8 cellular contexts compared by ENCODE assay signal in genomic region chr1:1058921-1059493, GRCh38. TPM values are rescaled to one million over a fixed set of nuclear protein-coding genes. Genes with fewer than 3 reads are reported as not detected.
DNase-seq lines count a peak whose midpoint lies in the region; ATAC-seq, FAIRE-seq and TF ChIP-seq lines count a peak whose summit lies in the region.

No MANE protein-coding gene starts in this region.

- H3K9ac ChIP-seq in IMR-90 (ENCODE audit: low read depth, low read length) = 0 out of 2 replicates have a peak overlapping the region, but pooled peaks have one; percentile 22

- H2BK120ac ChIP-seq in IMR-90 (ENCODE audit: low read depth, low read length) = no peak overlapping the region

- H3K4me3 Mint-ChIP-seq in activated CD4-positive, alpha-beta memory T cell treated with anti-CD3 and anti-CD28 coated beads, Interleukin-2, amount 10 ng/mL, durations not matched to agents 7 days and 5 days = peak overlapping the region; percentile 73

- intact Hi-C loops in IMR-90 (cut with micrococcal nuclease) (loop anchor here (5.0 kb wide), 1 partner anchor 57 kb away; the partner anchor contains the start of gene HES4), left cardiac atrium (cut with DNase I) (no loop called here)

- DNase-seq in GM12865 (ENCODE audit: low read depth) = peak; percentile 46
- DNase-seq in IMR-90 = no peak
- DNase-seq in activated CD4-positive, alpha-beta memory T cell treated with anti-CD3 and anti-CD28 coated beads, Interleukin-2, amount 10 ng/mL, durations not matched to agents 7 days and 5 days = peak; percentile 64
- no peak for DNase-seq in left cardiac atrium
- no peak for DNase-seq in small intestine
- DNase-seq in T-helper 9 cell = no peak
- no peak for DNase-seq in kidney glomerular epithelial cell (lab: John Stamatoyannopoulos, UW)

- peak overlapping the region; percentile 2; the same call in 1 of the 2 replicates for H3K4ac ChIP-seq in IMR-90 (ENCODE audit: low read depth, low read length)

- no peaks in the 10 kb centered on the region for H3K36me3 Mint-ChIP-seq in activated CD4-positive, alpha-beta memory T cell treated with anti-CD3 and anti-CD28 coated beads, Interleukin-2, amount 10 ng/mL, durations not matched to agents 7 days and 5 days (ENCODE audit: low read depth)

- peak overlapping the region; percentile 41 for H3K4me3 ChIP-seq in GM12865 (ENCODE audit: low read depth, low read length)
- H3K4me3 ChIP-seq in IMR-90 (ENCODE audit: insufficient read depth, low read depth, low read length) = peak overlapping the region; percentile 83
- peak overlapping the region; percentile 9 to 56 for H3K4me3 ChIP-seq in small intestine (ENCODE audit: low read depth in 1 of 2, low read length in 2 of 2)

- H2BK5ac ChIP-seq in IMR-90 (ENCODE audit: low read depth, low read length, poor library complexity, severe bottlenecking) = no peak overlapping the region

- in situ Hi-C loops in IMR-90 (cut with MboI; ENCODE audit: low sequenced_read_pairs) = no loop called here

- TF ChIP-seq POLR2A in IMR-90 (IDR thresholded peaks at IDR 0.05; ENCODE audit: low read depth, low read length) = no peak

- H3K27me3 ChIP-seq in IMR-90 (ENCODE audit: control insufficient read depth, insufficient read depth, low read length) = peaks cover 4% of the 10 kb centered on the region; the same call in 1 of the 2 replicates
- peaks cover 8 to 19% of the 10 kb centered on the region in 2 donors for H3K27me3 ChIP-seq in small intestine (ENCODE audit: control insufficient read depth in 2 of 2, insufficient read depth in 2 of 2, low read length in 2 of 2)

- peak overlapping the region; percentile 67 for H2AK9ac ChIP-seq in IMR-90 (replicated peaks; ENCODE audit: low read depth, low read length, poor library complexity)

- H2AFZ ChIP-seq in IMR-90 (replicated peaks; ENCODE audit: low read length, poor library complexity) = peak overlapping the region; percentile 94

- H4K20me1 ChIP-seq in IMR-90 (ENCODE audit: insufficient read depth, low read length) = peaks cover 6% of the 10 kb centered on the region

- TF ChIP-seq RAD21 in IMR-90 (IDR thresholded peaks at IDR 0.05; ENCODE audit: low read length) = no peak

- H2BK15ac ChIP-seq in IMR-90 (ENCODE audit: low read depth, low read length) = no peak overlapping the region

- H3K9me3 ChIP-seq in IMR-90 (ENCODE audit: control insufficient read depth, insufficient read depth, low read length) = no peaks in the 10 kb centered on the region
- no peaks in the 10 kb centered on the region for H3K9me3 ChIP-seq in small intestine (ENCODE audit: control insufficient read depth, low read depth)

- H3K27ac ChIP-seq in IMR-90 (ENCODE audit: insufficient read depth, low read length) (no peak overlapping the region; the same call in 1 of the 2 replicates), small intestine (ENCODE audit: low read depth in 1 of 2, low read length in 1 of 2) (no peak overlapping the region)

- peak; percentile 41 for ATAC-seq in GM21619 (IDR thresholded peaks at IDR 0.05; ENCODE audit: unreplicated experiment)
- ATAC-seq in IMR-90 (ENCODE audit: low read depth) = peak; percentile 73
- ATAC-seq in left cardiac atrium = peak; percentile 24 to 36

- H4K5ac ChIP-seq in IMR-90 (ENCODE audit: low read depth, low read length) = no peak overlapping the region

- H3K4me2 ChIP-seq in IMR-90 (ENCODE audit: low read depth, low read length) = peak overlapping the region; percentile 63

- peaks cover 13% of the 10 kb centered on the region for H3K27me3 Mint-ChIP-seq in activated CD4-positive, alpha-beta memory T cell treated with anti-CD3 and anti-CD28 coated beads, Interleukin-2, amount 10 ng/mL, durations not matched to agents 7 days and 5 days

- CTCF ChIA-PET in IMR-90 (lab: Yijun Ruan, JAX) = interaction anchor here (0.9 to 1.4 kb wide), 2 partner anchors 20 to 74 kb away, joined by 3 read pairs; no protein-coding TSS in a partner anchor
- CTCF ChIA-PET in activated CD4-positive, alpha-beta memory T cell treated with anti-CD3 and anti-CD28 coated beads, Interleukin-2, amount 10 ng/mL, durations not matched to agents 7 days and 5 days (lab: Charles Lee) = interaction anchor here (0.9 to 1.3 kb wide), 3 partner anchors 76 to 313 kb away, joined by 3 to 4 read pairs (median 3); no protein-coding TSS in a partner anchor

- H3K14ac ChIP-seq in IMR-90 (replicated peaks; ENCODE audit: low read depth, low read length) = no peak overlapping the region

- WGBS in IMR-90 (ENCODE audit: extremely low coverage in 2 of 2, insufficient read length in 1 of 2), 2 experiments = 0% methylated on average over 22 of the region's 48 CpGs; no CpG with 5 or more reads in 1 of the 2 experiments
- WGBS in small intestine, 3 donors = 1 to 3% (median 2%) methylated on average over 25 to 48 of the region's 48 CpGs

- peak overlapping the region in 1 of 2 experiments; percentile 30; a peak in 1 of 4 replicates for H4K8ac ChIP-seq in IMR-90 (ENCODE audit: low read depth in 2 of 2, low read length in 2 of 2)

- 0 out of 4 replicates have a peak, but pooled peaks cover 0 to 4% of the 10 kb centered on the region in 2 experiments for H3K79me1 ChIP-seq in IMR-90 (ENCODE audit: low read depth in 1 of 2, low read length in 2 of 2)

- dilution Hi-C loops in IMR-90 (cut with HindIII; ENCODE audit: low sequenced_read_pairs, unreplicated experiment) = no loop called here

- POLR2A ChIA-PET in IMR-90 (lab: Charles Lee; ENCODE audit: unreplicated experiment) = interaction anchor here (0.6 kb wide), 1 partner anchor 154 kb away, joined by 3 read pairs; no protein-coding TSS in a partner anchor
- POLR2A ChIA-PET in activated CD4-positive, alpha-beta memory T cell treated with anti-CD3 and anti-CD28 coated beads, Interleukin-2, amount 10 ng/mL, durations not matched to agents 7 days and 5 days (lab: Charles Lee) = interaction anchor here (1.6 kb wide), 1 partner anchor 19 kb away, joined by 6 read pairs; no protein-coding TSS in a partner anchor

- TF ChIP-seq CTCF in GM12865 (IDR thresholded peaks at IDR 0.05; ENCODE audit: insufficient read depth, low read depth, low read length, missing control alignments) (peak; percentile 43), IMR-90 (conservative IDR thresholded peaks at IDR 0.05; ENCODE audit: low read depth, low read length) (0 out of 2 replicates have a peak, but pooled peaks have one; percentile 27)

- H3K36me3 ChIP-seq in IMR-90 (ENCODE audit: control insufficient read depth, insufficient read depth, low read length) = peaks cover 15% of the 10 kb centered on the region
- H3K36me3 ChIP-seq in small intestine (ENCODE audit: control insufficient read depth in 2 of 2, insufficient read depth in 2 of 2, low read length in 2 of 2) = no peaks in the 10 kb centered on the region

- H3K23ac ChIP-seq in IMR-90 (ENCODE audit: low read depth, low read length) = no peak overlapping the region; the same call in 1 of the 2 replicates

- H3K56ac ChIP-seq in IMR-90 (ENCODE audit: extremely low read depth, insufficient read depth, low read length) = no peak overlapping the region

- no peak for FAIRE-seq in small intestine (lab: Jason Lieb, UNC)

- peaks cover 40% of the 10 kb centered on the region for H3K4me1 Mint-ChIP-seq in activated CD4-positive, alpha-beta memory T cell treated with anti-CD3 and anti-CD28 coated beads, Interleukin-2, amount 10 ng/mL, durations not matched to agents 7 days and 5 days

- H2BK20ac ChIP-seq in IMR-90 (ENCODE audit: low read depth, low read length) = no peak overlapping the region

- H3K4me1 ChIP-seq in IMR-90 (ENCODE audit: control insufficient read depth, insufficient read depth, low read length) (peaks cover 8% of the 10 kb centered on the region), small intestine (ENCODE audit: control insufficient read depth in 2 of 2, insufficient read depth in 1 of 2, low read depth in 1 of 2, low read length in 1 of 2) (peaks cover 0 to 2% of the 10 kb centered on the region in 2 donors)

- BruUV-seq in IMR-90 (replicated peaks; lab: Mats Ljungman, UMichigan) = no TSS peak

- no peak overlapping the region for H4K91ac ChIP-seq in IMR-90 (ENCODE audit: insufficient read depth, low read depth, low read length)

- no peak overlapping the region for H3K18ac ChIP-seq in IMR-90 (ENCODE audit: low read depth, low read length)

- H3K27ac Mint-ChIP-seq in activated CD4-positive, alpha-beta memory T cell treated with anti-CD3 and anti-CD28 coated beads, Interleukin-2, amount 10 ng/mL, durations not matched to agents 7 days and 5 days = peak overlapping the region; percentile 35

- 0 out of 2 replicates have a peak, but pooled peaks cover 4% of the 10 kb centered on the region for H3K9me1 ChIP-seq in IMR-90 (ENCODE audit: insufficient read depth, low read length)

- no peak overlapping the region for H2AK5ac ChIP-seq in IMR-90 (ENCODE audit: low read depth, low read length)

- no peaks in the 10 kb centered on the region for H3K9me3 Mint-ChIP-seq in activated CD4-positive, alpha-beta memory T cell treated with anti-CD3 and anti-CD28 coated beads, Interleukin-2, amount 10 ng/mL, durations not matched to agents 7 days and 5 days

RNA-seq across cellular contexts. Expression of gene RNF223, which starts 15.1 kb away (rescaled TPM):
- not detected in 2 replicates for total RNA-seq in IMR-90 (2012; rRNA removed)
- polyA plus RNA-seq in IMR-90 (2012; rRNA removed) = not detected in 2 replicates
- not detected in 2 replicates for polyA plus RNA-seq in IMR-90 (2012; cell fraction: cytosol; rRNA removed)
- polyA plus RNA-seq in IMR-90 (2012; cell fraction: nucleus; rRNA removed; ENCODE audit: low replicate concordance) = not detected in 2 replicates
- not detected for total RNA-seq in activated CD4-positive, alpha-beta memory T cell treated with anti-CD3 and anti-CD28 coated beads, Interleukin-2, amount 10 ng/mL, durations not matched to agents 7 days and 5 days
- total RNA-seq in left cardiac atrium = not detected
- under 1 TPM in 2 of 3 donors, not detected in 1; 0.18 to 0.45 TPM for polyA plus RNA-seq in small intestine

RNA-seq across cellular contexts. Expression of gene AGRN, which starts 39.1 kb away (rescaled TPM):
- total RNA-seq in IMR-90 (2012; rRNA removed) (8.1 and 11.4 TPM in 2 replicates), left cardiac atrium (10 to 100 TPM; 14.8 to 25.7 TPM)
- polyA plus RNA-seq in IMR-90 (2012; rRNA removed) (115 and 124 TPM in 2 replicates), small intestine (10 to 100 TPM; 13.2 to 20.9 (median 18.9) TPM)
- 128 and 199 TPM in 2 replicates for polyA plus RNA-seq in IMR-90 (2012; cell fraction: cytosol; rRNA removed)
- polyA plus RNA-seq in IMR-90 (2012; cell fraction: nucleus; rRNA removed; ENCODE audit: low replicate concordance) = 291 and 688 TPM in 2 replicates
- total RNA-seq in activated CD4-positive, alpha-beta memory T cell treated with anti-CD3 and anti-CD28 coated beads, Interleukin-2, amount 10 ng/mL, durations not matched to agents 7 days and 5 days = 10 to 100 TPM; 18.3 to 22.8 TPM

RNA-seq across cellular contexts. Expression of gene ISG15, which starts 45.7 kb away (rescaled TPM):
- total RNA-seq in IMR-90 (2012; rRNA removed) (92.2 and 105 TPM in 2 replicates), left cardiac atrium (10 to 100 TPM; 13.4 to 42.3 TPM)
- polyA plus RNA-seq in IMR-90 (2012; rRNA removed) (99.1 and 138 TPM in 2 replicates), small intestine (100 to 1,000 TPM in 2 of 3 donors, 10 to 100 TPM in 1; 86.3 to 282 (median 277) TPM)
- polyA plus RNA-seq in IMR-90 (2012; cell fraction: cytosol; rRNA removed) = 153 and 262 TPM in 2 replicates
- 50.0 and 115 TPM in 2 replicates for polyA plus RNA-seq in IMR-90 (2012; cell fraction: nucleus; rRNA removed; ENCODE audit: low replicate concordance)
- total RNA-seq in activated CD4-positive, alpha-beta memory T cell treated with anti-CD3 and anti-CD28 coated beads, Interleukin-2, amount 10 ng/mL, durations not matched to agents 7 days and 5 days = 100 to 1,000 TPM; 593 to 623 TPM

RNA-seq across cellular contexts. Expression of gene C1orf159, which starts 56.9 kb away (rescaled TPM):
- total RNA-seq in IMR-90 (2012; rRNA removed) = 2.5 and 2.9 TPM in 2 replicates
- 12.6 and 15.5 TPM in 2 replicates for polyA plus RNA-seq in IMR-90 (2012; rRNA removed)
- 8.0 and 11.2 TPM in 2 replicates for polyA plus RNA-seq in IMR-90 (2012; cell fraction: cytosol; rRNA removed)
- polyA plus RNA-seq in IMR-90 (2012; cell fraction: nucleus; rRNA removed; ENCODE audit: low replicate concordance) = 44.8 and 112 TPM in 2 replicates
- total RNA-seq in activated CD4-positive, alpha-beta memory T cell treated with anti-CD3 and anti-CD28 coated beads, Interleukin-2, amount 10 ng/mL, durations not matched to agents 7 days and 5 days = 10 to 100 TPM; 18.6 to 19.9 TPM
- 1 to 10 TPM; 5.3 to 6.1 TPM for total RNA-seq in left cardiac atrium
- 10 to 100 TPM; 12.4 to 19.0 (median 12.7) TPM for polyA plus RNA-seq in small intestine

RNA-seq across cellular contexts. Expression of gene HES4, which starts 59.1 kb away (rescaled TPM):
- total RNA-seq in IMR-90 (2012; rRNA removed) = 1.4 and 3.1 TPM in 2 replicates
- 11.7 and 18.9 TPM in 2 replicates for polyA plus RNA-seq in IMR-90 (2012; rRNA removed)
- polyA plus RNA-seq in IMR-90 (2012; cell fraction: cytosol; rRNA removed) = 21.4 and 27.9 TPM in 2 replicates
- polyA plus RNA-seq in IMR-90 (2012; cell fraction: nucleus; rRNA removed; ENCODE audit: low replicate concordance) = 217 and 369 TPM in 2 replicates
- total RNA-seq in activated CD4-positive, alpha-beta memory T cell treated with anti-CD3 and anti-CD28 coated beads, Interleukin-2, amount 10 ng/mL, durations not matched to agents 7 days and 5 days = under 1 TPM in 1 of 2 experiments, not detected in 1; 0.23 TPM
- total RNA-seq in left cardiac atrium = 10 to 100 TPM; 42.1 to 68.3 TPM
- 1 to 10 TPM in 2 of 3 donors, under 1 TPM in 1; 0.89 to 8.2 (median 6.2) TPM for polyA plus RNA-seq in small intestine

Comparison
In these comparisons a context has a peak if more than half of its experiments do, and no peak if none do; other contexts are left out.
1. DNase-seq: peak in GM12865 (single experiment) and activated CD4-positive, alpha-beta memory T cell treated with anti-CD3 and anti-CD28 coated beads, Interleukin-2, amount 10 ng/mL, durations not matched to agents 7 days and 5 days (single experiment); none in IMR-90 (single experiment), left cardiac atrium (single experiment), small intestine (single experiment), T-helper 9 cell (single experiment) and kidney glomerular epithelial cell (single experiment).
2. H3K4me3 ChIP-seq: peak in every context shown above with its lines; median percentile 83 in IMR-90; 41 in GM12865; 32 in small intestine.
3. Peak in every context shown above with its lines, with median percentiles within 50 percentile points of each other: ATAC-seq.